Comparison of ENCODE assay signal across 3 cellular contexts in the genomic region with DNA sequence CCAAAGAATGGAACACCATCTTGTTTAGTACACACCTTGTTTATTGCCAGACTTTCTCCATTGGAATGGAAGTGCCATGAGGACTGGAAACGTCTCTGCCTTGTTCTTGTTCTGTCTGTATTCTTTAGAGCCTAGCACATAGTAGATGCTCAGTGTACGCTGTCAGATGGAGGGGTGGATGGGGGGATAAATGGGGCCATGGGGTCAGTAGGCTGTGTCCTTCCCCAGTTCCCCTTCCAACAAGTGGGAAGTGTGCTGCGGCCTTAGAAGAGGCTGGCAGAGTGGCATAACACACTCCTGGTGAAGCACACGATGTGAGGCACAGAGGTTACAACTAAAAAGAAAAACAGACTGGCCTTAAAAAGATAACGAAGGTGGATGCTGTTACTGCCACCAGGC.
TF ChIP-seq lines count a peak whose summit lies in the region.

No MANE protein-coding gene starts in this region.

TF ChIP-seq in HEK293, 187 proteins besides CTCF, POLR2A, EP300 and RAD21:
- TF ChIP-seq, protein P1, sequence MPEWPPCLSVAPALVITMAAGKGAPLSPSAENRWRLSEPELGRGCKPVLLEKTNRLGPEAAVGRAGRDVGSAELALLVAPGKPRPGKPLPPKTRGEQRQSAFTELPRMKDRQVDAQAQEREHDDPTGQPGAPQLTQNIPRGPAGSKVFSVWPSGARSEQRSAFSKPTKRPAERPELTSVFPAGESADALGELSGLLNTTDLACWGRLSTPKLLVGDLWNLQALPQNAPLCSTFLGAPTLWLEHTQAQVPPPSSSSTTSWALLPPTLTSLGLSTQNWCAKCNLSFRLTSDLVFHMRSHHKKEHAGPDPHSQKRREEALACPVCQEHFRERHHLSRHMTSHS (tag by site-specific recombination; IDR thresholded peaks at IDR 0.05) = no peak
- peak; percentile 61 for TF ChIP-seq ZNF664 (tag by site-specific recombination; IDR thresholded peaks at IDR 0.05)
TF ChIP-seq in HEK293: peak in this region for 1.

TF ChIP-seq in K562, 482 proteins besides CTCF, POLR2A, EP300 and RAD21 (continued from another document):
- TF ChIP-seq, protein P2, sequence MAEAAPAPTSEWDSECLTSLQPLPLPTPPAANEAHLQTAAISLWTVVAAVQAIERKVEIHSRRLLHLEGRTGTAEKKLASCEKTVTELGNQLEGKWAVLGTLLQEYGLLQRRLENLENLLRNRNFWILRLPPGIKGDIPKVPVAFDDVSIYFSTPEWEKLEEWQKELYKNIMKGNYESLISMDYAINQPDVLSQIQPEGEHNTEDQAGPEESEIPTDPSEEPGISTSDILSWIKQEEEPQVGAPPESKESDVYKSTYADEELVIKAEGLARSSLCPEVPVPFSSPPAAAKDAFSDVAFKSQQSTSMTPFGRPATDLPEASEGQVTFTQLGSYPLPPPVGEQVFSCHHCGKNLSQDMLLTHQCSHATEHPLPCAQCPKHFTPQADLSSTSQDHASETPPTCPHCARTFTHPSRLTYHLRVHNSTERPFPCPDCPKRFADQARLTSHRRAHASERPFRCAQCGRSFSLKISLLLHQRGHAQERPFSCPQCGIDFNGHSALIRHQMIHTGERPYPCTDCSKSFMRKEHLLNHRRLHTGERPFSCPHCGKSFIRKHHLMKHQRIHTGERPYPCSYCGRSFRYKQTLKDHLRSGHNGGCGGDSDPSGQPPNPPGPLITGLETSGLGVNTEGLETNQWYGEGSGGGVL (CRISPR knock-in tag; IDR thresholded peaks at IDR 0.05) = no peak
- TF ChIP-seq, protein P3, sequence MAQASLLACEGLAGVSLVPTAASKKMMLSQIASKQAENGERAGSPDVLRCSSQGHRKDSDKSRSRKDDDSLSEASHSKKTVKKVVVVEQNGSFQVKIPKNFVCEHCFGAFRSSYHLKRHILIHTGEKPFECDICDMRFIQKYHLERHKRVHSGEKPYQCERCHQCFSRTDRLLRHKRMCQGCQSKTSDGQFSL (CRISPR knock-in tag; IDR thresholded peaks at IDR 0.05) = peak; percentile 35; the same call in 1 of the 2 replicates
- TF ChIP-seq, protein P3 (tag; IDR thresholded peaks at IDR 0.05) = no peak
- no peak for TF ChIP-seq POLR2AphosphoS2 (IDR thresholded peaks at IDR 0.05; ENCODE audit: low read length)
- TF ChIP-seq GABPA (tag; conservative IDR thresholded peaks at IDR 0.05; ENCODE audit: low read depth) = no peak
- TF ChIP-seq ADNP (tag; IDR thresholded peaks at IDR 0.05) = peak; percentile 46; the same call in 1 of the 2 replicates
- TF ChIP-seq PHB2 (IDR thresholded peaks at IDR 0.05; ENCODE audit: low read depth) = no peak

TF ChIP-seq in HEK293T, 16 proteins besides CTCF, POLR2A, EP300 and RAD21 (continued from another document):
- no peak for TF ChIP-seq HDGF (IDR thresholded peaks at IDR 0.05; ENCODE audit: borderline replicate concordance)
- TF ChIP-seq LEF1 (IDR thresholded peaks at IDR 0.05; ENCODE audit: borderline replicate concordance) = no peak
- no peak for TF ChIP-seq CTBP1 (IDR thresholded peaks at IDR 0.05; ENCODE audit: borderline replicate concordance)
- TF ChIP-seq ARNT (IDR thresholded peaks at IDR 0.05) = no peak
- TF ChIP-seq FOXA1 (IDR thresholded peaks at IDR 0.05) = no peak
- TF ChIP-seq FOXM1 (IDR thresholded peaks at IDR 0.05; ENCODE audit: borderline replicate concordance) = no peak
- TF ChIP-seq TARDBP (IDR thresholded peaks at IDR 0.05) = no peak
- TF ChIP-seq BHLHE40 (IDR thresholded peaks at IDR 0.05; ENCODE audit: borderline replicate concordance) = no peak
- no peak for TF ChIP-seq ZNF384 (IDR thresholded peaks at IDR 0.05)
- no peak for TF ChIP-seq SUZ12 (IDR thresholded peaks at IDR 0.05)
- no peak for TF ChIP-seq ELF4 (IDR thresholded peaks at IDR 0.05)
